In the genomic region with DNA sequence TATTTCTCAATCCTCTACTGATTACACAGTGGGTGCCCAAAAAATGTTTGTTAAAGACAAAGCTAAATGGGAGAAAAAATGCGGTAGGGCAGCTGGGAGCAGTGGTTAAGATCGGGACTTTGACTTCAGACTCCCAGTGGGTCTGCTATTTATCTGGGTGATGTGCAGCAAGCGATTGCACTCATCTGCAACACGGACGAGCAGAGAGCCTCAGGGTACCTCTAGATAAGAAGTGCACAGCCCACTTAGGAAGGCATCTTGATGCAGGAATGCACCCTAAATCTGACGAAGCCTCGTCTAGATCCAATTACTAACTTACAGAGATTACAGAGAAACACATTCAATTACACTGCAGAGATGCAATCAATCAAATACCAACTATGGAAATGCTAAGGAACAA, we compare ENCODE assay signal across 18 cellular contexts.
"Had no signal": no experiment of that assay in that cellular context is flagged by ENCODE, and none has a peak within 500 bp of the region (broad histone marks: within the 10 kb centered on the region; RNA-seq: fewer than 3 reads in every experiment).

No MANE protein-coding gene starts in this region.

- H3K27ac Mint-ChIP-seq: activated CD4-positive, alpha-beta T cell treated with anti-CD3 and anti-CD28 coated beads, Interleukin-2, amount 10 ng/mL, durations not matched to agents 7 days and 5 days; activated CD8-positive, alpha-beta T cell treated with anti-CD3 and anti-CD28 coated beads, Interleukin-2, amount 10 ng/mL, durations not matched to agents 7 days and 5 days; activated naive CD4-positive, alpha-beta T cell treated with anti-CD3 and anti-CD28 coated beads, Interleukin-2, amount 50 U/mL, for 24 hours; activated T-helper 1 cell treated with anti-CD3 and anti-CD28 coated beads, Interleukin-12 subunit alpha, Interleukin-12 subunit beta, Interleukin-2, Interleukin-4 antibody, amounts not matched to agents 30 ng/mL and 10 ng/mL and 1 ng/mL, durations not matched to agents 14 hours and 24 hours and 36 hours; progenitor cell of endocrine pancreas had no signal

- H3K9me3 ChIP-seq: spleen had no signal

- H3K27me3 Mint-ChIP-seq: activated CD4-positive, alpha-beta T cell treated with anti-CD3 and anti-CD28 coated beads, Interleukin-2, amount 10 ng/mL, durations not matched to agents 7 days and 5 days; activated naive CD4-positive, alpha-beta T cell treated with anti-CD3 and anti-CD28 coated beads, Interleukin-2, amount 50 U/mL, for 24 hours; central memory CD8-positive, alpha-beta T cell; naive thymus-derived CD4-positive, alpha-beta T cell; progenitor cell of endocrine pancreas had no signal

- ATAC-seq: activated CD8-positive, alpha-beta T cell treated with anti-CD3 and anti-CD28 coated beads, Interleukin-2, amount 10 ng/mL, durations not matched to agents 7 days and 5 days; esophagus mucosa; left lobe of liver; naive thymus-derived CD4-positive, alpha-beta T cell; stimulated activated naive CD8-positive, alpha-beta T cell treated with anti-CD3 and anti-CD28 coated beads, Interleukin-15, Interleukin-2, amounts not matched to agents 100 U/mL and 50 U/mL, for 24 hours had no signal

- H3K9me3 Mint-ChIP-seq: activated naive CD4-positive, alpha-beta T cell treated with anti-CD3 and anti-CD28 coated beads, Interleukin-2, amount 50 U/mL, for 24 hours; central memory CD8-positive, alpha-beta T cell had no signal

- DNase-seq: activated CD4-positive, alpha-beta T cell treated with anti-CD3 and anti-CD28 coated beads, Interleukin-2, amount 10 ng/mL, durations not matched to agents 7 days and 5 days; activated CD4-positive, CD25-positive, alpha-beta regulatory T cell treated with anti-CD3 and anti-CD28 coated beads, Interleukin-2, amount 50 U/mL, for 72 hours; activated CD8-positive, alpha-beta T cell treated with anti-CD3 and anti-CD28 coated beads, Interleukin-2, amount 10 ng/mL, durations not matched to agents 7 days and 5 days; activated gamma-delta T cell; aorta; effector memory CD4-positive, alpha-beta T cell; foreskin melanocyte; naive thymus-derived CD4-positive, alpha-beta T cell; spleen; stimulated activated CD4-positive, alpha-beta T cell treated with anti-CD3 and anti-CD28 coated beads, Interleukin-4, amount 100 ng/mL, for 4 hours; stimulated activated naive CD8-positive, alpha-beta T cell treated with anti-CD3 and anti-CD28 coated beads, Interleukin-15, Interleukin-2, amounts not matched to agents 100 U/mL and 50 U/mL, for 24 hours had no signal

- H3K4me3 Mint-ChIP-seq: activated CD4-positive, alpha-beta T cell treated with anti-CD3 and anti-CD28 coated beads, Interleukin-2, amount 10 ng/mL, durations not matched to agents 7 days and 5 days; activated CD8-positive, alpha-beta T cell treated with anti-CD3 and anti-CD28 coated beads, Interleukin-2, amount 10 ng/mL, durations not matched to agents 7 days and 5 days; activated naive CD4-positive, alpha-beta T cell treated with anti-CD3 and anti-CD28 coated beads, Interleukin-2, amount 50 U/mL, for 24 hours; activated T-helper 1 cell treated with anti-CD3 and anti-CD28 coated beads, Interleukin-12 subunit alpha, Interleukin-12 subunit beta, Interleukin-2, Interleukin-4 antibody, amounts not matched to agents 30 ng/mL and 10 ng/mL and 1 ng/mL, durations not matched to agents 14 hours and 24 hours and 36 hours; central memory CD8-positive, alpha-beta T cell; naive thymus-derived CD4-positive, alpha-beta T cell had no signal

- H3K27me3 ChIP-seq: spleen had no signal

- H3K4me3 ChIP-seq: lung, spleen had no signal
